ENCODE assay signal across 25 cellular contexts in the genomic region with DNA sequence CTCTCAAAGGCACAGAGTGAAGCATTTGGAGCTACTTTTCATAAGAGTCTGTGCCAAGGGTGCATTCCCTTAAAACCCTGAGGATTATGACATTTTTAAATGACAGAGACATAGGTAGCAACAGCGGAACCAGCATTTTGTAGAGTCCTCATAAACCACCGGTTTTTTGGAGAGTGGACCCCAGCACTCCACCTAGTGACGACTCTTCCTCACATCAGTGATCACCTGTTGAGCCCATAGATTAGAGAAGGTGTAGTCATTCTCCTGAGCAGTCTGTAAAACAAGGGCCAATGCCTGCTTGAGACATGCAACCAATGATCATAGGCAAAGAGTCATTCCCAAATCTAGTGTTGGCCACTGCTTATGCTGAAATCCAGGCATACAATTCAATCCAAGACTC.
"Had no signal": no experiment of that assay in that cellular context is flagged by ENCODE, and none has a peak within 500 bp of the region (broad histone marks: within the 10 kb centered on the region; RNA-seq: fewer than 3 reads in every experiment).

No MANE protein-coding gene starts in this region.

- H3K4me1 ChIP-seq: adrenal gland, foreskin keratinocyte, left ventricle myocardium inferior, pancreas, psoas muscle, right atrium auricular region, thyroid gland, upper lobe of right lung had no signal

- H3K4me3 ChIP-seq: adrenal gland, left ventricle myocardium inferior, pancreas, psoas muscle, right atrium auricular region, thyroid gland, upper lobe of right lung had no signal

- H3K9me3 Mint-ChIP-seq: activated CD4-positive, alpha-beta memory T cell treated with anti-CD3 and anti-CD28 coated beads, Interleukin-2, amount 10 ng/mL, durations not matched to agents 7 days and 5 days; activated CD4-positive, alpha-beta T cell treated with anti-CD3 and anti-CD28 coated beads, Interleukin-2, amount 10 ng/mL, durations not matched to agents 24 days and 14 days; activated naive CD4-positive, alpha-beta T cell treated with anti-CD3 and anti-CD28 coated beads, Interleukin-2, amount 50 U/mL, for 72 hours had no signal

- H3K36me3 ChIP-seq: adrenal gland, left ventricle myocardium inferior, neutrophil, pancreas, right atrium auricular region, thyroid gland, upper lobe of right lung had no signal

- H3K9me3 ChIP-seq: adrenal gland, neutrophil, pancreas, thyroid gland, upper lobe of right lung had no signal

- DNase-seq: activated CD4-positive, alpha-beta memory T cell treated with anti-CD3 and anti-CD28 coated beads, Interleukin-2, amount 10 ng/mL, durations not matched to agents 7 days and 5 days; activated CD4-positive, alpha-beta T cell treated with anti-CD3 and anti-CD28 coated beads, Interleukin-2, amount 10 ng/mL, durations not matched to agents 24 days and 14 days; activated gamma-delta T cell treated with Interleukin-2 at 50 U/mL for 16 hours; activated T-cell treated with anti-CD3 and anti-CD28 coated beads for 4 hours; adrenal gland; central memory CD4-positive, alpha-beta T cell; dermis blood vessel endothelial cell; effector CD8-positive, alpha-beta T cell; foreskin keratinocyte; kidney glomerular epithelial cell; left ventricle myocardium inferior; mammary epithelial cell; midbrain; natural killer cell; pancreas; psoas muscle; stimulated activated CD4-positive, alpha-beta T cell treated with anti-CD3 and anti-CD28 coated beads, Interleukin-4, amount 100 ng/mL, for 4 hours; substantia nigra; thyroid gland; upper lobe of right lung had no signal

- H3K27me3 Mint-ChIP-seq: activated CD4-positive, alpha-beta memory T cell treated with anti-CD3 and anti-CD28 coated beads, Interleukin-2, amount 10 ng/mL, durations not matched to agents 7 days and 5 days; activated CD4-positive, alpha-beta T cell treated with anti-CD3 and anti-CD28 coated beads, Interleukin-2, amount 10 ng/mL, durations not matched to agents 24 days and 14 days had no signal

- H3K27ac ChIP-seq: adrenal gland, foreskin keratinocyte, left ventricle myocardium inferior, neutrophil, pancreas, psoas muscle, right atrium auricular region, thyroid gland, upper lobe of right lung had no signal

- H3K36me3 Mint-ChIP-seq: activated naive CD4-positive, alpha-beta T cell treated with anti-CD3 and anti-CD28 coated beads, Interleukin-2, amount 50 U/mL, for 72 hours; natural killer cell had no signal

- H3K4me1 Mint-ChIP-seq: activated CD4-positive, alpha-beta memory T cell treated with anti-CD3 and anti-CD28 coated beads, Interleukin-2, amount 10 ng/mL, durations not matched to agents 7 days and 5 days; activated CD4-positive, alpha-beta T cell treated with anti-CD3 and anti-CD28 coated beads, Interleukin-2, amount 10 ng/mL, durations not matched to agents 24 days and 14 days; natural killer cell had no signal

- H3K27me3 ChIP-seq: adrenal gland, foreskin keratinocyte, neutrophil, pancreas, right atrium auricular region, thyroid gland, upper lobe of right lung had no signal

- H3K27ac Mint-ChIP-seq: activated CD4-positive, alpha-beta memory T cell treated with anti-CD3 and anti-CD28 coated beads, Interleukin-2, amount 10 ng/mL, durations not matched to agents 7 days and 5 days; activated CD4-positive, alpha-beta T cell treated with anti-CD3 and anti-CD28 coated beads, Interleukin-2, amount 10 ng/mL, durations not matched to agents 24 days and 14 days; activated naive CD4-positive, alpha-beta T cell treated with anti-CD3 and anti-CD28 coated beads, Interleukin-2, amount 50 U/mL, for 72 hours; natural killer cell; stimulated activated naive CD8-positive, alpha-beta T cell treated with anti-CD3 and anti-CD28 coated beads, Interleukin-15, Interleukin-2, amounts not matched to agents 100 ng/mL and 50 ng/mL, for 24 hours had no signal

- ATAC-seq: activated CD4-positive, CD25-positive, alpha-beta regulatory T cell treated with anti-CD3 and anti-CD28 coated beads, Interleukin-2, amount 50 U/mL, for 24 hours; activated naive CD4-positive, alpha-beta T cell treated with anti-CD3 and anti-CD28 coated beads, Interleukin-2, amount 50 U/mL, for 72 hours; foreskin keratinocyte; natural killer cell; pancreas; psoas muscle; upper lobe of right lung had no signal

- H3K4me3 Mint-ChIP-seq: activated CD4-positive, alpha-beta memory T cell treated with anti-CD3 and anti-CD28 coated beads, Interleukin-2, amount 10 ng/mL, durations not matched to agents 7 days and 5 days; activated CD4-positive, alpha-beta T cell treated with anti-CD3 and anti-CD28 coated beads, Interleukin-2, amount 10 ng/mL, durations not matched to agents 24 days and 14 days; natural killer cell; stimulated activated naive CD8-positive, alpha-beta T cell treated with anti-CD3 and anti-CD28 coated beads, Interleukin-15, Interleukin-2, amounts not matched to agents 100 ng/mL and 50 ng/mL, for 24 hours had no signal
